8 cellular contexts compared by ENCODE assay signal in genomic region chr2:204445149-204445548, GRCh38.
"Had no signal": no experiment of that assay in that cellular context is flagged by ENCODE, and none has a peak within 500 bp of the region (broad histone marks: within the 10 kb centered on the region; RNA-seq: fewer than 3 reads in every experiment).

No MANE protein-coding gene starts in this region.

- ATAC-seq: GM12878 had no signal

- DNase-seq: GDM1, GF-D8 had no signal

- H3K4me3 ChIP-seq: GM12878 had no signal

- FAIRE-seq: G401.6, GM12878, GM12891, GM12892, GM18507, GM19239 had no signal
